Comparison of ENCODE assay signal across 24 cellular contexts in the genomic region with DNA sequence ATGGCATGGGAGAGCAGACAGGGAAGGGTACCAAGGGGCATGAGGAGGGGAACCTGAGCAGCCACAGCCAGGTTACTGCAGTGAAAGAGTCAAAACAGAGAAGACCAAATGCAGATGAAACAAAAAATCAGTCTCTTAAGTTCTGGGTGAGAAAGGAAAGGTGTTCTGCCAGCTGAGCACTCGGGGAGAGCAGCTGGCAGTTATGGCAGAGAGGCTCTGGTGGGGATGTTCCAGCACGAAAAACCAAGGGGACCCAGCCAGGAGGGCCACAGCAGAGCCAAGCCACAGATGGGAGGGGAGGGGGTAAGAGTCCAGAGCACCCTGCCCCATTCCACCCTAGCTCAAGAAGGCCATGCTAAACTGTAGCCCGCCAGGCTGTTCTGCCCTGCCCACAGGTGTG. TPM values are rescaled to one million over a fixed set of nuclear protein-coding genes. Genes with fewer than 3 reads are reported as not detected.
DNase-seq lines count a peak whose midpoint lies in the region; ATAC-seq and TF ChIP-seq lines count a peak whose summit lies in the region.
"Had no signal": no experiment of that assay in that cellular context is flagged by ENCODE, and none has a peak within 500 bp of the region (broad histone marks: within the 10 kb centered on the region; RNA-seq: fewer than 3 reads in every experiment).

No MANE protein-coding gene starts in this region.

- POLR2A ChIA-PET in CD8-positive, alpha-beta T cell (lab: Charles Lee) = interaction anchor here (0.9 to 2.2 kb wide), 2 partner anchors 10 to 12 kb away, joined by 4 to 8 read pairs; no protein-coding TSS in a partner anchor

- no peak overlapping the region for H3K4me3 ChIP-seq in CD8-positive, alpha-beta T cell (ENCODE audit: low read depth, low read length)
- H3K4me3 ChIP-seq in Karpas-422 (ENCODE audit: low read length) = no peak overlapping the region
- H3K4me3 ChIP-seq: left ventricle myocardium inferior, stomach, upper lobe of left lung had no signal

- TF ChIP-seq CTCF in CD8-positive, alpha-beta T cell (IDR thresholded peaks at IDR 0.05) = no peak
- TF ChIP-seq CTCF in brain (conservative IDR thresholded peaks at IDR 0.05) (no peak), natural killer cell (IDR thresholded peaks at IDR 0.05) (no peak)

- no peaks in the 10 kb centered on the region for H3K79me2 ChIP-seq in Karpas-422 (ENCODE audit: low read length)

- peaks cover 89% of the 10 kb centered on the region for H3K36me3 Mint-ChIP-seq in CD8-positive, alpha-beta T cell
- H3K36me3 Mint-ChIP-seq in brain (peaks cover 69% of the 10 kb centered on the region), natural killer cell (peaks cover 11% of the 10 kb centered on the region)

- H3K9me2 ChIP-seq in Karpas-422 (replicated peaks; ENCODE audit: insufficient read depth, low read length) = no peaks in the 10 kb centered on the region

- peaks cover 45% of the 10 kb centered on the region for H3K36me3 ChIP-seq in CD8-positive, alpha-beta T cell (ENCODE audit: insufficient read depth, low read length)
- peaks cover 19% of the 10 kb centered on the region; the same call in 1 of the 2 replicates for H3K36me3 ChIP-seq in Karpas-422 (ENCODE audit: insufficient read depth, low read length)

- H3K4me1 Mint-ChIP-seq in CD8-positive, alpha-beta T cell (ENCODE audit: low read depth) = peaks cover 17% of the 10 kb centered on the region
- peaks cover 38% of the 10 kb centered on the region for H3K4me1 Mint-ChIP-seq in brain
- H3K4me1 Mint-ChIP-seq in natural killer cell = peaks cover 38 to 47% of the 10 kb centered on the region in 2 donors

- 0 out of 2 replicates have a peak, but pooled peaks cover 4% of the 10 kb centered on the region for H4K20me1 ChIP-seq in Karpas-422 (ENCODE audit: insufficient read depth, low read depth, low read length)

- H3K27ac Mint-ChIP-seq in CD8-positive, alpha-beta T cell = peak overlapping the region; percentile 71
- H3K27ac Mint-ChIP-seq in brain (peak overlapping the region in 3 of 5 experiments; percentile 63 to 83 (median 67)), natural killer cell (peak overlapping the region; percentile 83 to 90)
- H3K27ac Mint-ChIP-seq: activated CD4-positive, alpha-beta memory T cell treated with anti-CD3 and anti-CD28 coated beads for 36 hours had no signal

- no peaks in the 10 kb centered on the region for H3K9me3 Mint-ChIP-seq in CD8-positive, alpha-beta T cell
- H3K9me3 Mint-ChIP-seq in brain (no peaks in the 10 kb centered on the region), natural killer cell (no peaks in the 10 kb centered on the region)
- H3K9me3 Mint-ChIP-seq: activated CD4-positive, alpha-beta memory T cell treated with anti-CD3 and anti-CD28 coated beads for 36 hours; activated T-cell treated with anti-CD3 and anti-CD28 coated beads, Interleukin-2, amount 50 U/mL, for 4 hours had no signal

- H3K9me3 ChIP-seq in CD8-positive, alpha-beta T cell (ENCODE audit: low read length) = no peaks in the 10 kb centered on the region
- no peaks in the 10 kb centered on the region for H3K9me3 ChIP-seq in Karpas-422 (ENCODE audit: low read length)
- H3K9me3 ChIP-seq: left ventricle myocardium inferior, stomach, upper lobe of left lung had no signal

- CTCF ChIA-PET in CD8-positive, alpha-beta T cell (lab: Charles Lee) = interaction anchor here (0.9 kb wide), 1 partner anchor 13 kb away, joined by 5 read pairs; no protein-coding TSS in a partner anchor

- no peaks in the 10 kb centered on the region for H3K27me3 ChIP-seq in CD8-positive, alpha-beta T cell (ENCODE audit: insufficient read depth, low read length)
- no peaks in the 10 kb centered on the region for H3K27me3 ChIP-seq in Karpas-422 (ENCODE audit: low read length)
- H3K27me3 ChIP-seq: stomach, upper lobe of left lung had no signal

- H3K27ac ChIP-seq in CD8-positive, alpha-beta T cell (ENCODE audit: low read depth, low read length) = peak overlapping the region; percentile 10
- peak overlapping the region; percentile 95 for H3K27ac ChIP-seq in Karpas-422 (ENCODE audit: low read length)
- H3K27ac ChIP-seq: left ventricle myocardium inferior, stomach, upper lobe of left lung, VCaP had no signal

- peak overlapping the region; percentile 15 for H3K4me2 ChIP-seq in Karpas-422 (ENCODE audit: low read depth, low read length, poor library complexity, severe bottlenecking)

- ATAC-seq in CD8-positive, alpha-beta T cell = no peak
- ATAC-seq in natural killer cell (no peak), left ventricle myocardium superior (no peak), GM18870 (IDR thresholded peaks at IDR 0.05; ENCODE audit: unreplicated experiment) (no peak)
- ATAC-seq: activated T-cell treated with anti-CD3 and anti-CD28 coated beads, Interleukin-2, amount 50 U/mL, for 4 hours; PC-3; right cardiac atrium had no signal

- H3K4me3 Mint-ChIP-seq in CD8-positive, alpha-beta T cell = no peak overlapping the region
- no peak overlapping the region for H3K4me3 Mint-ChIP-seq in brain
- H3K4me3 Mint-ChIP-seq in natural killer cell = no peak overlapping the region
- H3K4me3 Mint-ChIP-seq: activated CD4-positive, alpha-beta memory T cell treated with anti-CD3 and anti-CD28 coated beads for 36 hours; activated T-cell treated with anti-CD3 and anti-CD28 coated beads, Interleukin-2, amount 50 U/mL, for 4 hours had no signal

- no peaks in the 10 kb centered on the region for H3K27me3 Mint-ChIP-seq in CD8-positive, alpha-beta T cell (ENCODE audit: low read depth)
- H3K27me3 Mint-ChIP-seq in brain = peaks cover 2% of the 10 kb centered on the region
- no peaks in the 10 kb centered on the region for H3K27me3 Mint-ChIP-seq in natural killer cell (ENCODE audit: low read depth in 2 of 2)
- H3K27me3 Mint-ChIP-seq: activated CD4-positive, alpha-beta memory T cell treated with anti-CD3 and anti-CD28 coated beads for 36 hours had no signal

- intact Hi-C loops in CD8-positive, alpha-beta T cell (cut with DNase I, micrococcal nuclease) = no loop called here
- intact Hi-C loops in natural killer cell (cut with micrococcal nuclease) = no loop called here
- intact Hi-C loops in left ventricle myocardium superior (cut with micrococcal nuclease) = no loop called here

- DNase-seq in CD8-positive, alpha-beta T cell = no peak
- DNase-seq in Karpas-422 (no peak), natural killer cell (no peak), left ventricle myocardium superior (no peak), hepatic stellate cell (ENCODE audit: low spot score) (no peak), T-helper 1 cell (no peak)
- DNase-seq: activated CD4-positive, alpha-beta memory T cell treated with anti-CD3 and anti-CD28 coated beads for 36 hours; activated T-cell treated with anti-CD3 and anti-CD28 coated beads, Interleukin-2, amount 50 U/mL, for 4 hours; amygdala; DND-41; effector CD4-positive, alpha-beta T cell; left ventricle myocardium inferior; NCI-H2171; NCI-H748 treated with DMSO at 0.1 percent for 48 hours; PC-3; right cardiac atrium; stomach; T-helper 2 cell had no signal

- no peak overlapping the region for H3K9ac ChIP-seq in Karpas-422 (ENCODE audit: low read length)

- no peaks in the 10 kb centered on the region for H3K4me1 ChIP-seq in CD8-positive, alpha-beta T cell (ENCODE audit: insufficient read depth, low read length)
- peaks cover 63% of the 10 kb centered on the region for H3K4me1 ChIP-seq in Karpas-422 (ENCODE audit: low read length)

- no peak overlapping the region for H2AFZ ChIP-seq in Karpas-422 (ENCODE audit: low read length)

RNA-seq across cellular contexts. Expression of a gene that starts 31.7 kb away (rescaled TPM):
- not detected for total RNA-seq in CD8-positive, alpha-beta T cell
- not detected in 2 replicates for total RNA-seq in Karpas-422 (2014; rRNA removed; shearing (Covaris generic); ENCODE audit: low replicate concordance)
- polyA plus RNA-seq in brain (ENCODE audit: insufficient read depth, low read depth, low replicate concordance) = not detected
- total RNA-seq in natural killer cell (not detected), left ventricle myocardium superior (not detected)
- total RNA-seq: activated CD4-positive, alpha-beta memory T cell treated with anti-CD3 and anti-CD28 coated beads for 36 hours; activated T-cell treated with anti-CD3 and anti-CD28 coated beads, Interleukin-2, amount 50 U/mL, for 4 hours; HT1080; left ventricle myocardium inferior; osteoblast; PC-3; right cardiac atrium; stomach; upper lobe of left lung had no signal
- polyA plus RNA-seq: right cardiac atrium, stomach had no signal
